In genomic region chr1:20540281-20540680, GRCh38 we compare ENCODE assay signal across 26 cellular contexts. TPM values are rescaled to one million over a fixed set of nuclear protein-coding genes. Genes with fewer than 3 reads are reported as not detected.
"Had no signal": no experiment of that assay in that cellular context is flagged by ENCODE, and none has a peak within 500 bp of the region (broad histone marks: within the 10 kb centered on the region; RNA-seq: fewer than 3 reads in every experiment).

No MANE protein-coding gene starts in this region.

- H3K4me3 ChIP-seq: cardiac muscle cell, gastrocnemius medialis, prostate gland, suprapubic skin, tibial nerve had no signal

- FAIRE-seq: islet of Langerhans, TTC549, urothelium cell line had no signal

- H3K36me3 Mint-ChIP-seq: activated naive CD8-positive, alpha-beta T cell treated with anti-CD3 and anti-CD28 coated beads, Interleukin-2, amount 10 ng/mL, durations not matched to agents 7 days and 5 days; natural killer cell had no signal

- H3K4me1 Mint-ChIP-seq: activated naive CD8-positive, alpha-beta T cell treated with anti-CD3 and anti-CD28 coated beads, Interleukin-2, amount 10 ng/mL, durations not matched to agents 7 days and 5 days; natural killer cell; stimulated activated naive CD8-positive, alpha-beta T cell treated with anti-CD3 and anti-CD28 coated beads, Interleukin-15, amount 100 ng/mL, for 72 hours had no signal

- ATAC-seq: activated T-cell treated with anti-CD3 and anti-CD28 coated beads, Interleukin-2, amount 50 U/mL, for 4 hours; gastrocnemius medialis; left cardiac atrium; natural killer cell; stimulated activated naive CD8-positive, alpha-beta T cell treated with anti-CD3 and anti-CD28 coated beads, Interleukin-15, amount 100 ng/mL, for 72 hours had no signal

- H3K4me3 Mint-ChIP-seq: activated naive CD4-positive, alpha-beta T cell treated with anti-CD3 and anti-CD28 coated beads for 36 hours; activated naive CD8-positive, alpha-beta T cell treated with anti-CD3 and anti-CD28 coated beads, Interleukin-2, amount 10 ng/mL, durations not matched to agents 7 days and 5 days; activated T-cell treated with anti-CD3 and anti-CD28 coated beads, Interleukin-2, amount 50 U/mL, for 4 hours; natural killer cell; stimulated activated naive CD8-positive, alpha-beta T cell treated with anti-CD3 and anti-CD28 coated beads, Interleukin-15, amount 100 ng/mL, for 72 hours had no signal

- H3K9me3 Mint-ChIP-seq: activated naive CD4-positive, alpha-beta T cell treated with anti-CD3 and anti-CD28 coated beads for 36 hours; activated naive CD8-positive, alpha-beta T cell treated with anti-CD3 and anti-CD28 coated beads, Interleukin-2, amount 10 ng/mL, durations not matched to agents 7 days and 5 days; activated T-cell treated with anti-CD3 and anti-CD28 coated beads, Interleukin-2, amount 50 U/mL, for 4 hours; natural killer cell; stimulated activated naive CD8-positive, alpha-beta T cell treated with anti-CD3 and anti-CD28 coated beads, Interleukin-15, amount 100 ng/mL, for 72 hours had no signal

- H3K36me3 ChIP-seq: cardiac muscle cell, gastrocnemius medialis, prostate gland, suprapubic skin, tibial nerve had no signal

- H3K27ac ChIP-seq: cardiac muscle cell, epithelial cell of prostate, gastrocnemius medialis, prostate gland, suprapubic skin, tibial nerve had no signal

- H3K4me1 ChIP-seq: gastrocnemius medialis, prostate gland, suprapubic skin, tibial nerve had no signal

- H3K27ac Mint-ChIP-seq: activated naive CD4-positive, alpha-beta T cell treated with anti-CD3 and anti-CD28 coated beads for 36 hours; activated naive CD8-positive, alpha-beta T cell treated with anti-CD3 and anti-CD28 coated beads, Interleukin-2, amount 10 ng/mL, durations not matched to agents 7 days and 5 days; natural killer cell had no signal

- DNase-seq: activated CD4-positive, alpha-beta T cell treated with anti-CD3 and anti-CD28 coated beads, Interleukin-2, amount 50 U/mL, for 4 hours; activated CD8-positive, alpha-beta memory T cell treated with anti-CD3 and anti-CD28 coated beads for 24 hours; activated CD8-positive, alpha-beta memory T cell treated with anti-CD3 and anti-CD28 coated beads, Interleukin-2, amount 50 U/mL, for 48 hours; activated naive CD4-positive, alpha-beta T cell treated with anti-CD3 and anti-CD28 coated beads for 36 hours; activated naive CD8-positive, alpha-beta T cell treated with anti-CD3 and anti-CD28 coated beads, Interleukin-2, amount 10 ng/mL, durations not matched to agents 7 days and 5 days; activated T-cell treated with anti-CD3 and anti-CD28 coated beads, Interleukin-2, amount 50 U/mL, for 4 hours; amniotic stem cell; gastrocnemius medialis; hypothalamus; left cardiac atrium; midbrain; natural killer cell; stimulated activated CD4-positive, alpha-beta T cell treated with anti-CD3 and anti-CD28 coated beads, Interleukin-12 subunit alpha, Interleukin-12 subunit beta, amount 100 ng/mL, for 4 hours; stimulated activated naive CD8-positive, alpha-beta T cell treated with anti-CD3 and anti-CD28 coated beads, Interleukin-15, amount 100 ng/mL, for 72 hours; T-helper 1 cell had no signal

- H3K9me3 ChIP-seq: gastrocnemius medialis, prostate gland, suprapubic skin, tibial nerve had no signal

RNA-seq across cellular contexts. Expression of gene FAM43B, which starts 12.1 kb away (rescaled TPM):
- total RNA-seq: activated naive CD4-positive, alpha-beta T cell treated with anti-CD3 and anti-CD28 coated beads for 36 hours; activated naive CD8-positive, alpha-beta T cell treated with anti-CD3 and anti-CD28 coated beads, Interleukin-2, amount 10 ng/mL, durations not matched to agents 7 days and 5 days; natural killer cell had no signal

RNA-seq across cellular contexts. Expression of gene CDA, which starts 48.6 kb away (rescaled TPM):
- total RNA-seq: activated naive CD4-positive, alpha-beta T cell treated with anti-CD3 and anti-CD28 coated beads for 36 hours; activated naive CD8-positive, alpha-beta T cell treated with anti-CD3 and anti-CD28 coated beads, Interleukin-2, amount 10 ng/mL, durations not matched to agents 7 days and 5 days; activated T-cell treated with anti-CD3 and anti-CD28 coated beads, Interleukin-2, amount 50 U/mL, for 4 hours; cardiac muscle cell; cerebellum; osteocyte; skeletal muscle tissue had no signal
- polyA plus RNA-seq: cardiac muscle cell had no signal
